ENCODE assay signal across 14 cellular contexts in genomic region chr6:35663001-35663400, GRCh38. TPM values are rescaled to one million over a fixed set of nuclear protein-coding genes. Genes with fewer than 3 reads are reported as not detected.
DNase-seq lines count a peak whose midpoint lies in the region; ATAC-seq and TF ChIP-seq lines count a peak whose summit lies in the region.
"Had no signal": no experiment of that assay in that cellular context is flagged by ENCODE, and none has a peak within 500 bp of the region (broad histone marks: within the 10 kb centered on the region; RNA-seq: fewer than 3 reads in every experiment).

No MANE protein-coding gene starts in this region.

- ATAC-seq in CD4-positive, alpha-beta T cell (ENCODE audit: poor library complexity) = peak; percentile 29
- peak; percentile 20 for ATAC-seq in naive thymus-derived CD4-positive, alpha-beta T cell
- ATAC-seq in HG03432 (IDR thresholded peaks at IDR 0.05; ENCODE audit: unreplicated experiment) = no peak
- ATAC-seq in HG03108 (IDR thresholded peaks at IDR 0.05; ENCODE audit: unreplicated experiment) = no peak
- no peak for ATAC-seq in GM21786 (IDR thresholded peaks at IDR 0.05; ENCODE audit: unreplicated experiment)
- ATAC-seq in T-helper 17 cell = no peak

- peak overlapping the region; percentile 55 for H3K27ac ChIP-seq in CD4-positive, alpha-beta T cell (ENCODE audit: low read depth, low read length)
- peak overlapping the region; percentile 26 for H3K27ac ChIP-seq in fibroblast of lung (ENCODE audit: insufficient read depth, low read length)
- peak overlapping the region; percentile 76 for H3K27ac ChIP-seq in naive thymus-derived CD4-positive, alpha-beta T cell (ENCODE audit: low read depth, low read length)
- H3K27ac ChIP-seq: upper lobe of left lung had no signal

- no peak for TF ChIP-seq CTCF in CD4-positive, alpha-beta T cell (IDR thresholded peaks at IDR 0.05)
- TF ChIP-seq CTCF in fibroblast of lung (conservative IDR thresholded peaks at IDR 0.05 in 1 of 2, IDR thresholded peaks at IDR 0.05 in 1 of 2; ENCODE audit: low read depth in 1 of 2, low read length in 2 of 2) = no peak

- DNase-seq in CD4-positive, alpha-beta T cell = no peak
- DNase-seq in NCI-H82 treated with DMSO at 0.1 percent for 48 hours (lab: John Stamatoyannopoulos, UW; ENCODE audit: unreplicated experiment) (peak; percentile 71), fibroblast of lung (ENCODE audit: low read depth in 2 of 2) (peak in 1 of 2 donors; percentile 28), T-helper 17 cell (no peak)
- no peak for DNase-seq in naive thymus-derived CD4-positive, alpha-beta T cell
- DNase-seq: activated B cell treated with CpG ODN at 0.5 μM for 24 hours; activated T-cell treated with anti-CD3 and anti-CD28 coated beads, Interleukin-2, amount 50 U/mL, for 48 hours; AML-193; RPMI8226; upper lobe of left lung had no signal

- POLR2A ChIA-PET in CD4-positive, alpha-beta T cell (lab: Charles Lee) = interaction anchor here (0.9 to 2.8 kb wide), 11 partner anchors 11 to 69 kb away, joined by 3 to 10 read pairs (median 5); no protein-coding TSS in a partner anchor
- POLR2A ChIA-PET in naive thymus-derived CD4-positive, alpha-beta T cell (lab: Charles Lee) = interaction anchor here (0.8 to 3.4 kb wide), 13 partner anchors 8 to 321 kb away, joined by 3 to 20 read pairs (median 4); partner anchors contain the start of gene PPARD

- H3K9me3 Mint-ChIP-seq in CD4-positive, alpha-beta T cell = no peaks in the 10 kb centered on the region
- H3K9me3 Mint-ChIP-seq in naive thymus-derived CD4-positive, alpha-beta T cell = no peaks in the 10 kb centered on the region
- H3K9me3 Mint-ChIP-seq: activated B cell treated with CpG ODN at 0.5 μM for 24 hours had no signal

- H3K4me3 ChIP-seq in fibroblast of lung (replicated peaks in 1 of 4; ENCODE audit: control extremely low read depth in 1 of 4, insufficient read depth in 1 of 4, low read depth in 3 of 4, low read length in 4 of 4) = peak overlapping the region in 1 of 4 experiments; percentile 3
- H3K4me3 ChIP-seq in naive thymus-derived CD4-positive, alpha-beta T cell (ENCODE audit: low read length) = no peak overlapping the region
- H3K4me3 ChIP-seq: lung, upper lobe of left lung had no signal

- no peak overlapping the region for H3K4me3 Mint-ChIP-seq in CD4-positive, alpha-beta T cell
- no peak overlapping the region for H3K4me3 Mint-ChIP-seq in naive thymus-derived CD4-positive, alpha-beta T cell
- no peak overlapping the region for H3K4me3 Mint-ChIP-seq in T-helper 17 cell
- H3K4me3 Mint-ChIP-seq: activated B cell treated with CpG ODN at 0.5 μM for 24 hours had no signal

- H3K4me1 Mint-ChIP-seq in CD4-positive, alpha-beta T cell (ENCODE audit: low read depth) = peaks cover 24% of the 10 kb centered on the region
- H3K4me1 Mint-ChIP-seq in naive thymus-derived CD4-positive, alpha-beta T cell = peaks cover 1 to 24% (median 14%) of the 10 kb centered on the region in 7 donors
- peaks cover under 1% of the 10 kb centered on the region for H3K4me1 Mint-ChIP-seq in T-helper 17 cell

- no peak overlapping the region for H3K27ac Mint-ChIP-seq in CD4-positive, alpha-beta T cell
- H3K27ac Mint-ChIP-seq in naive thymus-derived CD4-positive, alpha-beta T cell = no peak overlapping the region
- no peak overlapping the region for H3K27ac Mint-ChIP-seq in T-helper 17 cell
- H3K27ac Mint-ChIP-seq: activated B cell treated with CpG ODN at 0.5 μM for 24 hours had no signal

- intact Hi-C loops in CD4-positive, alpha-beta T cell (cut with DNase I, micrococcal nuclease) = loop anchor here in 1 of 2 experiments (2.0 kb wide), 1 partner anchor 14 kb away; no protein-coding TSS in a partner anchor
- intact Hi-C loops in naive thymus-derived CD4-positive, alpha-beta T cell (cut with micrococcal nuclease) = loop anchor here in 1 of 2 donors (1.0 kb wide), 2 partner anchors 11 to 73 kb away; no protein-coding TSS in a partner anchor

- H3K27me3 Mint-ChIP-seq in CD4-positive, alpha-beta T cell = no peaks in the 10 kb centered on the region
- no peaks in the 10 kb centered on the region for H3K27me3 Mint-ChIP-seq in naive thymus-derived CD4-positive, alpha-beta T cell
- H3K27me3 Mint-ChIP-seq in T-helper 17 cell = no peaks in the 10 kb centered on the region
- H3K27me3 Mint-ChIP-seq: activated B cell treated with CpG ODN at 0.5 μM for 24 hours had no signal

- H3K9ac ChIP-seq in fibroblast of lung (ENCODE audit: insufficient read depth, low read length) = no peak overlapping the region

- no peak overlapping the region for H3K4me2 ChIP-seq in fibroblast of lung (ENCODE audit: extremely low read depth, insufficient read depth, low read length)

- peaks cover 12% of the 10 kb centered on the region for H3K4me1 ChIP-seq in fibroblast of lung (ENCODE audit: control insufficient read depth, extremely low read depth, insufficient read depth, low read length)
- peaks cover 22 to 42% of the 10 kb centered on the region in 2 donors for H3K4me1 ChIP-seq in naive thymus-derived CD4-positive, alpha-beta T cell (ENCODE audit: control insufficient read depth in 2 of 2, insufficient read depth in 2 of 2, low read length in 2 of 2)

- no peaks in the 10 kb centered on the region for H3K27me3 ChIP-seq in CD4-positive, alpha-beta T cell (ENCODE audit: control insufficient read depth, insufficient read depth, low read length)
- no peaks in the 10 kb centered on the region for H3K27me3 ChIP-seq in fibroblast of lung (ENCODE audit: control insufficient read depth, insufficient read depth, low read length)
- no peaks in the 10 kb centered on the region for H3K27me3 ChIP-seq in naive thymus-derived CD4-positive, alpha-beta T cell (ENCODE audit: control insufficient read depth in 2 of 2, insufficient read depth in 2 of 2, low read length in 2 of 2)
- H3K27me3 ChIP-seq: upper lobe of left lung had no signal

- no peaks in the 10 kb centered on the region for H3K36me3 ChIP-seq in fibroblast of lung (ENCODE audit: control insufficient read depth, insufficient read depth, low read length)
- H3K36me3 ChIP-seq in naive thymus-derived CD4-positive, alpha-beta T cell (ENCODE audit: control insufficient read depth in 2 of 3, insufficient read depth in 3 of 3, low read length in 3 of 3) = no peaks in the 10 kb centered on the region

- peaks cover 4% of the 10 kb centered on the region for H3K36me3 Mint-ChIP-seq in CD4-positive, alpha-beta T cell (ENCODE audit: low read depth)
- H3K36me3 Mint-ChIP-seq in naive thymus-derived CD4-positive, alpha-beta T cell = peaks cover 0 to 4% (median 0%) of the 10 kb centered on the region in 5 donors
- no peaks in the 10 kb centered on the region for H3K36me3 Mint-ChIP-seq in T-helper 17 cell (ENCODE audit: low read depth)

- no peaks in the 10 kb centered on the region for H3K9me3 ChIP-seq in CD4-positive, alpha-beta T cell (ENCODE audit: control insufficient read depth, low read length)
- no peaks in the 10 kb centered on the region for H3K9me3 ChIP-seq in fibroblast of lung (ENCODE audit: control insufficient read depth, insufficient read depth, low read depth, low read length)
- H3K9me3 ChIP-seq in naive thymus-derived CD4-positive, alpha-beta T cell (ENCODE audit: control insufficient read depth in 2 of 3, low read length in 3 of 3) = no peaks in the 10 kb centered on the region
- no peaks in the 10 kb centered on the region for H3K9me3 ChIP-seq in T-helper 17 cell (ENCODE audit: control insufficient read depth, low read length, poor library complexity, severe bottlenecking)
- H3K9me3 ChIP-seq: upper lobe of left lung had no signal

- H2AFZ ChIP-seq in fibroblast of lung (ENCODE audit: low read length) = peak overlapping the region; percentile 83

- CTCF ChIA-PET in CD4-positive, alpha-beta T cell (lab: Charles Lee) = interaction anchor here (0.7 to 2.6 kb wide), 11 partner anchors 9 to 78 kb away, joined by 3 to 17 read pairs (median 4); partner anchors contain the start of gene ARMC12
- CTCF ChIA-PET in naive thymus-derived CD4-positive, alpha-beta T cell (lab: Charles Lee) = interaction anchor here (0.5 to 3.3 kb wide), 13 partner anchors 10 to 698 kb away, joined by 3 to 20 read pairs (median 5); partner anchors contain the start of gene ARMC12

- H3K79me2 ChIP-seq in fibroblast of lung (ENCODE audit: control insufficient read depth, insufficient read depth, low read length) = peaks cover 4% of the 10 kb centered on the region

- H4K20me1 ChIP-seq in fibroblast of lung (ENCODE audit: control insufficient read depth, extremely low read depth, insufficient read depth, low read length) = no peaks in the 10 kb centered on the region

RNA-seq across cellular contexts. Expression of gene FKBP5, which starts 25.7 kb away (rescaled TPM):
- total RNA-seq in CD4-positive, alpha-beta T cell = 10 to 100 TPM; 72.6 to 75.9 TPM
- total RNA-seq in fibroblast of lung = 13.4 and 16.3 TPM in 2 replicates
- 10.9 and 13.1 TPM in 2 replicates for polyA plus RNA-seq in fibroblast of lung
- 11.5 and 14.3 TPM in 2 replicates for polyA plus RNA-seq in fibroblast of lung (2012)
- polyA minus RNA-seq in fibroblast of lung (ENCODE audit: low replicate concordance) = 0.94 and 2.5 TPM in 2 replicates
- total RNA-seq in naive thymus-derived CD4-positive, alpha-beta T cell = 10 to 100 TPM; 56.7 to 83.3 (median 79.4) TPM
- polyA plus RNA-seq in naive thymus-derived CD4-positive, alpha-beta T cell = 100 to 1,000 TPM; 101 to 324 TPM
- total RNA-seq in T-helper 17 cell = 10 to 100 TPM; 53.3 to 60.8 TPM

Comparison
In these comparisons a context has a peak if more than half of its experiments do, and no peak if none do; other contexts are left out.
1. ATAC-seq: peak in CD4-positive, alpha-beta T cell (single experiment) and naive thymus-derived CD4-positive, alpha-beta T cell (single experiment); none in HG03432 (single experiment), HG03108 (single experiment), GM21786 (single experiment) and T-helper 17 cell (single experiment).
2. H3K27ac ChIP-seq: peak in every context shown above with its lines; median percentile 76 in naive thymus-derived CD4-positive, alpha-beta T cell; 55 in CD4-positive, alpha-beta T cell; 26 in fibroblast of lung.